ENCODE assay signal across 14 cellular contexts in genomic region chr18:48138660-48139426, GRCh38.
A peak's percentile ranks its signal among the peaks of the same experiment; 100 is the strongest.
DNase-seq lines count a peak whose midpoint lies in the region; ATAC-seq, FAIRE-seq and TF ChIP-seq lines count a peak whose summit lies in the region.
"Had no signal": no experiment of that assay in that cellular context is flagged by ENCODE, and none has a peak within 500 bp of the region (broad histone marks: within the 10 kb centered on the region; RNA-seq: fewer than 3 reads in every experiment).

No MANE protein-coding gene starts in this region.

- H3K27ac ChIP-seq in stomach = peak overlapping the region; percentile 78 to 90 (median 87)

- peaks cover 0 to 34% (median 18%) of the 10 kb centered on the region in 3 donors for H3K27me3 ChIP-seq in stomach

- peaks cover 37 to 87% (median 77%) of the 10 kb centered on the region in 4 donors for H3K4me1 ChIP-seq in stomach

- no peak for ATAC-seq in GM18517 (IDR thresholded peaks at IDR 0.05; ENCODE audit: unreplicated experiment)

- no peak for TF ChIP-seq CTCF in stomach (IDR thresholded peaks at IDR 0.05)
- TF ChIP-seq CTCF in D721Med (IDR thresholded peaks at IDR 0.05; ENCODE audit: insufficient read depth, missing control alignments) = no peak

- no peak for FAIRE-seq in D721Med (lab: Jason Lieb, UNC)
- FAIRE-seq: kidney had no signal

- H3K9me3 ChIP-seq in stomach = no peaks in the 10 kb centered on the region

- no peak for TF ChIP-seq EP300 in stomach (IDR thresholded peaks at IDR 0.05)

- whole genome bisulfite sequencing in stomach, 5 donors = 38 to 64% (median 40%) methylated on average over 7 of the region's 7 CpGs

- no peak for TF ChIP-seq POLR2A in stomach (IDR thresholded peaks at IDR 0.05)

- peak overlapping the region in 1 of 4 donors; percentile 2 for H3K4me3 ChIP-seq in stomach

- H3K36me3 ChIP-seq in stomach = no peaks in the 10 kb centered on the region

- DNase-seq in NCI-H2196 (lab: John Stamatoyannopoulos, UW; ENCODE audit: unreplicated experiment) = peak; percentile 69
- no peak for DNase-seq in NCI-H2196 treated with DMSO at 0.1 percent for 48 hours (lab: John Stamatoyannopoulos, UW; ENCODE audit: unreplicated experiment)
- peak; percentile 95 for DNase-seq in NCI-H2107 treated with DMSO at 0.1 percent for 48 hours (lab: John Stamatoyannopoulos, UW; ENCODE audit: unreplicated experiment)
- DNase-seq in kidney tubule cell (ENCODE audit: low spot score) = peak; percentile 17
- peak; percentile 59 for DNase-seq in stomach
- no peak for DNase-seq in D721Med (ENCODE audit: insufficient read length, low spot score)
- no peak for DNase-seq in activated T-cell treated with anti-CD3 and anti-CD28 coated beads, Interleukin-2, amount 50 U/mL, for 1 hour
- DNase-seq: activated CD4-positive, alpha-beta T cell treated with anti-CD3 and anti-CD28 coated beads for 1 hour; activated naive CD8-positive, alpha-beta T cell treated with anti-CD3 and anti-CD28 coated beads, Interleukin-2, amount 10 ng/mL, durations not matched to agents 7 days and 5 days; glutamatergic neuron; stimulated activated naive CD8-positive, alpha-beta T cell treated with anti-CD3 and anti-CD28 coated beads, Interleukin-15, amount 100 ng/mL, for 72 hours; T-helper 2 cell had no signal

- intact Hi-C loops in stomach (cut with DNase I; ENCODE audit: low total_unique reads) = no loop called here

Comparison
In these comparisons a context has a peak if more than half of its experiments do, and no peak if none do; other contexts are left out.
1. DNase-seq: peak in NCI-H2196 (single experiment), NCI-H2107 treated with DMSO at 0.1 percent for 48 hours (single experiment), kidney tubule cell (single experiment) and stomach (single experiment); none in NCI-H2196 treated with DMSO at 0.1 percent for 48 hours (single experiment), D721Med (single experiment) and activated T-cell treated with anti-CD3 and anti-CD28 coated beads, Interleukin-2, amount 50 U/mL, for 1 hour (single experiment).